ENCODE assay signal across 9 cellular contexts in genomic region chr1:111988743-111989453, GRCh38. TPM values are rescaled to one million over a fixed set of nuclear protein-coding genes. Genes with fewer than 3 reads are reported as not detected.
A peak's percentile ranks its signal among the peaks of the same experiment; 100 is the strongest.
DNase-seq lines count a peak whose midpoint lies in the region; ATAC-seq and TF ChIP-seq lines count a peak whose summit lies in the region.
"Had no signal": no experiment of that assay in that cellular context is flagged by ENCODE, and none has a peak within 500 bp of the region (broad histone marks: within the 10 kb centered on the region; RNA-seq: fewer than 3 reads in every experiment).

No MANE protein-coding gene starts in this region.

- peak overlapping the region; percentile 23; the same call in 1 of the 2 replicates for H3K4me3 ChIP-seq in SJSA1
- peak overlapping the region; percentile 61 for H3K4me3 ChIP-seq in rectal smooth muscle tissue (ENCODE audit: low read length)

- H3K27ac Mint-ChIP-seq in stimulated activated effector memory CD8-positive, alpha-beta T cell treated with anti-CD3 and anti-CD28 coated beads, Interleukin-12 subunit alpha, Interleukin-12 subunit beta, amount 100 ng/mL, for 72 hours: no peak overlapping the region

- H3K36me3 ChIP-seq in SJSA1: no peaks in the 10 kb centered on the region
- H3K36me3 ChIP-seq in rectal smooth muscle tissue (ENCODE audit: control insufficient read depth, insufficient read depth, low read length): no peaks in the 10 kb centered on the region
- H3K36me3 ChIP-seq: adrenal gland had no signal

- DNase-seq in G401 (ENCODE audit: low spot score): peak; percentile 67
- DNase-seq in SJSA1 (ENCODE audit: low read depth in 1 of 2, low spot score in 2 of 2): no peak
- DNase-seq in head of caudate nucleus: peak in 30 of 42 donors; percentile 7 to 63 (median 32)
- no peak for DNase-seq in GM13977 (ENCODE audit: low spot score)
- DNase-seq in Kasumi-1 (lab: John Stamatoyannopoulos, UW): no peak
- DNase-seq in stimulated activated effector memory CD8-positive, alpha-beta T cell treated with anti-CD3 and anti-CD28 coated beads, Interleukin-12 subunit alpha, Interleukin-12 subunit beta, amount 100 ng/mL, for 72 hours (ENCODE audit: low spot score in 2 of 2): no peak

- H3K4me1 ChIP-seq in SJSA1 (replicated peaks) (peaks cover 26% of the 10 kb centered on the region), rectal smooth muscle tissue (ENCODE audit: control insufficient read depth, insufficient read depth, low read length) (peaks cover 17% of the 10 kb centered on the region)

- no peak overlapping the region for H3K9ac ChIP-seq in rectal smooth muscle tissue (ENCODE audit: low read length)

- H3K4me1 Mint-ChIP-seq in stimulated activated effector memory CD8-positive, alpha-beta T cell treated with anti-CD3 and anti-CD28 coated beads, Interleukin-12 subunit alpha, Interleukin-12 subunit beta, amount 100 ng/mL, for 72 hours: peaks cover 6% of the 10 kb centered on the region

- no peak overlapping the region for H3K4me3 Mint-ChIP-seq in stimulated activated effector memory CD8-positive, alpha-beta T cell treated with anti-CD3 and anti-CD28 coated beads, Interleukin-12 subunit alpha, Interleukin-12 subunit beta, amount 100 ng/mL, for 72 hours

- intact Hi-C loops in head of caudate nucleus (cut with DNase I): no loop called here

- H3K27me3 ChIP-seq in SJSA1 (replicated peaks) (peaks cover 62% of the 10 kb centered on the region), rectal smooth muscle tissue (ENCODE audit: control insufficient read depth, insufficient read depth, low read length) (peaks cover 2% of the 10 kb centered on the region)

- in situ Hi-C loops in G401 (cut with HindIII; ENCODE audit: low sequenced_read_pairs) (no loop called here), GM13977 (cut with MboI; ENCODE audit: low pct_unique_long_range_greater_than_20kb, low sequenced_read_pairs, unreplicated experiment) (no loop called here)

- H3K9me3 Mint-ChIP-seq in stimulated activated effector memory CD8-positive, alpha-beta T cell treated with anti-CD3 and anti-CD28 coated beads, Interleukin-12 subunit alpha, Interleukin-12 subunit beta, amount 100 ng/mL, for 72 hours: no peaks in the 10 kb centered on the region

- no peaks in the 10 kb centered on the region for H3K36me3 Mint-ChIP-seq in stimulated activated effector memory CD8-positive, alpha-beta T cell treated with anti-CD3 and anti-CD28 coated beads, Interleukin-12 subunit alpha, Interleukin-12 subunit beta, amount 100 ng/mL, for 72 hours

- no peak for TF ChIP-seq CTCF in GM13977 (IDR thresholded peaks at IDR 0.05; ENCODE audit: extremely low read depth, insufficient read depth, missing control alignments)

- H3K9me3 ChIP-seq in SJSA1 (replicated peaks): no peaks in the 10 kb centered on the region
- H3K9me3 ChIP-seq: adrenal gland had no signal

- ATAC-seq in HG02840 (IDR thresholded peaks at IDR 0.05; ENCODE audit: low FRiP score, unreplicated experiment): no peak
- ATAC-seq in stimulated activated effector memory CD8-positive, alpha-beta T cell treated with anti-CD3 and anti-CD28 coated beads, Interleukin-12 subunit alpha, Interleukin-12 subunit beta, amount 100 ng/mL, for 72 hours: no peak

- H3K27ac ChIP-seq in SJSA1 (no peak overlapping the region), rectal smooth muscle tissue (ENCODE audit: low read depth, low read length) (no peak overlapping the region)

RNA-seq across cellular contexts. Expression of gene KCND3, which starts 0.6 kb away (rescaled TPM):
- total RNA-seq in G401 (2014; rRNA removed; shearing (Covaris generic)): 0.10 TPM in 1 of 2 replicates, not detected in the other
- 0.25 TPM in 1 of 2 replicates, not detected in the other for total RNA-seq in SJSA1 (2014; rRNA removed; shearing (Covaris generic))

Comparison
In these comparisons a context has a peak if more than half of its experiments do, and no peak if none do; other contexts are left out.
1. DNase-seq: peak in G401 (single experiment) and head of caudate nucleus (30 of 42); none in SJSA1 (0 of 2), GM13977 (single experiment), Kasumi-1 (0 of 2) and stimulated activated effector memory CD8-positive, alpha-beta T cell treated with anti-CD3 and anti-CD28 coated beads, Interleukin-12 subunit alpha, Interleukin-12 subunit beta, amount 100 ng/mL, for 72 hours (0 of 2).